In genomic region chr1:17624540-17625256, GRCh38 we compare ENCODE assay signal across 9 cellular contexts.
DNase-seq lines count a peak whose midpoint lies in the region; ATAC-seq and TF ChIP-seq lines count a peak whose summit lies in the region.
"Had no signal": no experiment of that assay in that cellular context is flagged by ENCODE, and none has a peak within 500 bp of the region (broad histone marks: within the 10 kb centered on the region; RNA-seq: fewer than 3 reads in every experiment).

No MANE protein-coding gene starts in this region.

- no peaks in the 10 kb centered on the region for H3K27me3 ChIP-seq in left lung
- no peaks in the 10 kb centered on the region for H3K27me3 ChIP-seq in vagina

- peaks cover 0 to 17% of the 10 kb centered on the region in 2 donors for H3K4me1 ChIP-seq in left lung
- peaks cover 19% of the 10 kb centered on the region for H3K4me1 ChIP-seq in vagina

- H3K4me3 ChIP-seq in coronary artery (no peak overlapping the region), left lung (no peak overlapping the region), vagina (no peak overlapping the region)

- H3K36me3 ChIP-seq in left lung (peaks cover 0 to 68% of the 10 kb centered on the region in 2 donors), vagina (peaks cover 0 to 50% of the 10 kb centered on the region in 2 donors)

- peak; percentile 42 for ATAC-seq in left lung
- ATAC-seq: activated CD8-positive, alpha-beta T cell treated with anti-CD3 and anti-CD28 coated beads for 36 hours had no signal

- H3K27ac ChIP-seq in coronary artery (peak overlapping the region; percentile 98), left lung (no peak overlapping the region), vagina (peak overlapping the region; percentile 39)

- DNase-seq in NCI-H345 (lab: John Stamatoyannopoulos, UW) (peak; percentile 8), NCI-H345 treated with DMSO at 0.1 percent for 48 hours (lab: John Stamatoyannopoulos, UW; ENCODE audit: unreplicated experiment) (no peak), coronary artery (ENCODE audit: low spot score) (peak; percentile 91), left lung (no peak), vagina (ENCODE audit: extremely low spot score in 2 of 2) (no peak), cortex of kidney (lab: John Stamatoyannopoulos, UW) (no peak), DMS53 (lab: John Stamatoyannopoulos, UW) (no peak)
- no peak for DNase-seq in activated naive CD4-positive, alpha-beta T cell treated with anti-CD3 and anti-CD28 coated beads, Interleukin-2, amount 50 U/mL, for 16 hours
- DNase-seq: activated CD8-positive, alpha-beta T cell treated with anti-CD3 and anti-CD28 coated beads for 36 hours had no signal

- TF ChIP-seq CTCF in coronary artery (IDR thresholded peaks at IDR 0.05) (no peak), left lung (IDR thresholded peaks at IDR 0.05) (no peak), vagina (IDR thresholded peaks at IDR 0.05) (no peak)

- no peak for TF ChIP-seq POLR2A in vagina (IDR thresholded peaks at IDR 0.05)

- intact Hi-C loops in left lung (cut with DNase I) (no loop called here), vagina (cut with DNase I) (no loop called here)

- H3K9me3 ChIP-seq in left lung, result no peaks in the 10 kb centered on the region
- H3K9me3 ChIP-seq in vagina, result no peaks in the 10 kb centered on the region

Comparison
In these comparisons a context has a peak if more than half of its experiments do, and no peak if none do; other contexts are left out.
1. DNase-seq: peak in NCI-H345 (single experiment) and coronary artery (single experiment); none in NCI-H345 treated with DMSO at 0.1 percent for 48 hours (single experiment), left lung (0 of 2), vagina (0 of 2), cortex of kidney (single experiment), DMS53 (single experiment) and activated naive CD4-positive, alpha-beta T cell treated with anti-CD3 and anti-CD28 coated beads, Interleukin-2, amount 50 U/mL, for 16 hours (single experiment).
2. H3K27ac ChIP-seq: peak in coronary artery (2 of 2) and vagina (single experiment); none in left lung (0 of 2).